Comparison of ENCODE assay signal across 22 cellular contexts in genomic region chr3:38314112-38314766, GRCh38. TPM values are rescaled to one million over a fixed set of nuclear protein-coding genes. Genes with fewer than 3 reads are reported as not detected.
DNase-seq lines count a peak whose midpoint lies in the region; ATAC-seq and TF ChIP-seq lines count a peak whose summit lies in the region.
"Had no signal": no experiment of that assay in that cellular context is flagged by ENCODE, and none has a peak within 500 bp of the region (broad histone marks: within the 10 kb centered on the region; RNA-seq: fewer than 3 reads in every experiment).

No MANE protein-coding gene starts in this region.

- H3K4me1 ChIP-seq in right atrium auricular region, result no peaks in the 10 kb centered on the region
- H3K4me1 ChIP-seq in heart left ventricle, result peaks cover 0 to 4% (median 0%) of the 10 kb centered on the region in 12 donors
- H3K4me1 ChIP-seq in Peyer's patch, result no peaks in the 10 kb centered on the region
- H3K4me1 ChIP-seq: BLaER1, SJCRH30 had no signal

- H3K27me3 ChIP-seq in right atrium auricular region (no peaks in the 10 kb centered on the region), heart left ventricle (no peaks in the 10 kb centered on the region), Peyer's patch (no peaks in the 10 kb centered on the region)
- H3K27me3 ChIP-seq: BLaER1, SJCRH30 had no signal

- TF ChIP-seq POLR2A in heart left ventricle (IDR thresholded peaks at IDR 0.05), result no peak
- no peak for TF ChIP-seq POLR2A in Peyer's patch (IDR thresholded peaks at IDR 0.05)

- no peak overlapping the region for H3K4me3 ChIP-seq in right atrium auricular region
- H3K4me3 ChIP-seq in heart left ventricle, result no peak overlapping the region
- H3K4me3 ChIP-seq in Peyer's patch, result no peak overlapping the region
- H3K4me3 ChIP-seq: BLaER1, SJCRH30 had no signal

- DNase-seq in right atrium auricular region (ENCODE audit: low spot score) (peak; percentile 42), heart left ventricle (no peak), left kidney (ENCODE audit: low read depth, low spot score) (peak; percentile 34), Peyer's patch (no peak)
- no peak for DNase-seq in central memory CD4-positive, alpha-beta T cell
- DNase-seq: CD8-positive, alpha-beta T cell; DMS79 treated with DMSO at 0.1 percent for 48 hours; GF-D8; GOT3; HFFc6; NCI-H1436 treated with DMSO at 0.1 percent for 48 hours; NCI-H2029 treated with DMSO at 0.1 percent for 48 hours; NCI-H510A; NCI-H774; PC-3; SJCRH30 had no signal

- intact Hi-C loops in heart left ventricle (cut with DNase I), result no loop called here

- no peak overlapping the region for H3K27ac ChIP-seq in right atrium auricular region
- no peak overlapping the region for H3K27ac ChIP-seq in heart left ventricle
- no peak overlapping the region for H3K27ac ChIP-seq in Peyer's patch
- H3K27ac ChIP-seq: BLaER1, HL-60, SJCRH30 had no signal

- 34 to 52% (median 47%) methylated on average over 4 of the region's 4 CpGs for WGBS in heart left ventricle, 4 donors

- H3K9me3 ChIP-seq in right atrium auricular region (no peaks in the 10 kb centered on the region), heart left ventricle (no peaks in the 10 kb centered on the region), Peyer's patch (no peaks in the 10 kb centered on the region)
- H3K9me3 ChIP-seq: BLaER1, SJCRH30 had no signal

- ATAC-seq in heart left ventricle (no peak), SK-N-SH treated with all-trans-retinoic acid at 6 μM for 48 hours (peak; percentile 49; the same call in 1 of the 3 replicates), HG03460 (IDR thresholded peaks at IDR 0.05; ENCODE audit: unreplicated experiment) (no peak), GM21381 (IDR thresholded peaks at IDR 0.05; ENCODE audit: unreplicated experiment) (no peak)
- ATAC-seq: CD8-positive, alpha-beta T cell; PC-3 had no signal

- H3K36me3 ChIP-seq in right atrium auricular region, result no peaks in the 10 kb centered on the region
- H3K36me3 ChIP-seq in heart left ventricle, result no peaks in the 10 kb centered on the region
- H3K36me3 ChIP-seq in Peyer's patch, result no peaks in the 10 kb centered on the region
- H3K36me3 ChIP-seq: BLaER1, SJCRH30 had no signal

- no peak for TF ChIP-seq CTCF in right atrium auricular region (IDR thresholded peaks at IDR 0.05)
- TF ChIP-seq CTCF in heart left ventricle (IDR thresholded peaks at IDR 0.05), result no peak
- no peak for TF ChIP-seq CTCF in Peyer's patch (IDR thresholded peaks at IDR 0.05)

TF ChIP-seq in SK-N-SH treated with all-trans-retinoic acid at 6 μM for 48 hours, 23 proteins besides CTCF, POLR2A, EP300 and RAD21:
- TF ChIP-seq ISL1 (CRISPR knock-in tag; IDR thresholded peaks at IDR 0.05), result no peak
- 0 out of 2 replicates have a peak, but pooled peaks have one; percentile 16 for TF ChIP-seq TCF4 (CRISPR knock-in tag; IDR thresholded peaks at IDR 0.05; ENCODE audit: borderline replicate concordance)

RNA-seq across cellular contexts. Expression of gene SLC22A14, which starts 32.1 kb away (rescaled TPM):
- total RNA-seq in right atrium auricular region, result not detected
- under 1 TPM in 2 of 9 donors, not detected in 7; 0.13 to 0.14 TPM for total RNA-seq in heart left ventricle
- under 1 TPM; 0.06 to 0.11 TPM for polyA plus RNA-seq in heart left ventricle
- 1 to 10 TPM in 1 of 4 donors, not detected in 3; 5.0 TPM for total RNA-seq in Peyer's patch
- total RNA-seq: A172; CD8-positive, alpha-beta T cell; SJCRH30 had no signal

RNA-seq across cellular contexts. Expression of gene XYLB, which starts 32.3 kb away (rescaled TPM):
- total RNA-seq in right atrium auricular region, result under 1 TPM; 0.70 to 0.79 TPM
- total RNA-seq in heart left ventricle, result 1 to 10 TPM in 5 of 9 donors, under 1 TPM in 4; 0.35 to 2.9 (median 1.3) TPM
- under 1 TPM; 0.23 to 0.42 TPM for polyA plus RNA-seq in heart left ventricle
- total RNA-seq in Peyer's patch, result 10 to 100 TPM in 3 of 4 donors, 1 to 10 TPM in 1; 7.4 to 39.6 (median 18.2) TPM

RNA-seq across cellular contexts. Expression of gene SLC22A13, which starts 48.6 kb away (rescaled TPM):
- total RNA-seq in right atrium auricular region (not detected), heart left ventricle (under 1 TPM in 4 of 9 donors, not detected in 5; 0.09 to 0.24 (median 0.13) TPM), Peyer's patch (1 to 10 TPM in 3 of 4 donors, not detected in 1; 1.4 to 5.0 (median 1.7) TPM)
- under 1 TPM; 0.07 to 0.23 TPM for polyA plus RNA-seq in heart left ventricle
- total RNA-seq: A172 had no signal

Comparison
In these comparisons a context has a peak if more than half of its experiments do, and no peak if none do; other contexts are left out.
1. DNase-seq: peak in right atrium auricular region (single experiment) and left kidney (single experiment); none in heart left ventricle (0 of 5), Peyer's patch (0 of 3) and central memory CD4-positive, alpha-beta T cell (single experiment).